Comparison of ENCODE assay signal across 15 cellular contexts in the genomic region with DNA sequence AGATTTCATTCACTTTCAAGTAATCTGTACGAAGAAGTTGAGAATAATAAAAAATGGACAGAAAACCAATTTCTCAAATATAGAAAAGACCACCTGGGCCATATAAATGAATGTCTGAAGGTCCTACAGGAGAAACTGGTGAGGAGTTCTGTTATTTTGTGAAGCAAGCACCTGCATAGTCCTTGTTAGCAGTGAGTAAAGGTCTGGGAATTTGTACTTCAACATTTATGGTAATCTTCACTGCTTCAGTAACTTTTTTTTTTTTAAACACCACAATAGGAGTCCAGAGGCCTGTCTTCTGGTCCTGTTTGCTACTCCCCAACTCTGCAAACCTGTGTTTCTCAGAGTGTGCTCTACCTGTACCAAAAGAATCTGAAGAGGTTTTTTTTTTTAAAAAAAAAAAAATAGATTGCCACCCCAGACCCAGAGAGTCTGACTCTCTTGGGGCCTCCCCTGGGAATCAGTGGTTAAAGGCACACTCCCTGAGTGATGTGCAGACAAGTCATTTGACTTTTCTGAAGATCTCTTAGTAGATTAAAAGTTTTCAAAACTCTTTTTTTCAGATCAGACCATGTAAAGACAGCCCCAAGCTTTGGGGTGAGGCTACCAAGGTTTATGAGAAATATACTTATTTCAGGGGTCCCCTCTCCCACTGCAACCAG. TPM values are rescaled to one million over a fixed set of nuclear protein-coding genes. Genes with fewer than 3 reads are reported as not detected.
DNase-seq lines count a peak whose midpoint lies in the region; ATAC-seq and TF ChIP-seq lines count a peak whose summit lies in the region.
"Had no signal": no experiment of that assay in that cellular context is flagged by ENCODE, and none has a peak within 500 bp of the region (broad histone marks: within the 10 kb centered on the region; RNA-seq: fewer than 3 reads in every experiment).

No MANE protein-coding gene starts in this region.

- H2BK12ac ChIP-seq in H9 (ENCODE audit: insufficient read length, low read depth, low read length): no peak overlapping the region

- H3K9me3 Mint-ChIP-seq in activated B cell treated with CpG ODN at 0.5 μM for 24 hours (no peaks in the 10 kb centered on the region), H9 (no peaks in the 10 kb centered on the region)
- no peaks in the 10 kb centered on the region for H3K9me3 Mint-ChIP-seq in stimulated activated memory B cell treated with anti-CD40 and anti-IgM and Interleukin-4, amounts not matched to agents 10 μg/mL and 1 μg/mL and 100 μg/mL, for 72 hours

- no peak overlapping the region for H3K27ac Mint-ChIP-seq in activated B cell treated with CpG ODN at 0.5 μM for 24 hours
- no peak overlapping the region for H3K27ac Mint-ChIP-seq in stimulated activated memory B cell treated with anti-CD40 and anti-IgM and Interleukin-4, amounts not matched to agents 10 μg/mL and 1 μg/mL and 100 μg/mL, for 72 hours
- H3K27ac Mint-ChIP-seq in H9: no peak overlapping the region

- no peaks in the 10 kb centered on the region for H3K36me3 Mint-ChIP-seq in activated B cell treated with CpG ODN at 0.5 μM for 24 hours (ENCODE audit: low read depth)
- no peaks in the 10 kb centered on the region for H3K36me3 Mint-ChIP-seq in stimulated activated memory B cell treated with anti-CD40 and anti-IgM and Interleukin-4, amounts not matched to agents 10 μg/mL and 1 μg/mL and 100 μg/mL, for 72 hours
- H3K36me3 Mint-ChIP-seq in H9 (ENCODE audit: insufficient read depth in 1 of 3, low read depth in 3 of 3): peaks cover 0 to 4% (median 0%) of the 10 kb centered on the region in 3 experiments; a peak in 1 of 7 replicates

- H3K4me3 ChIP-seq in fibroblast of the aortic adventitia (ENCODE audit: low read depth, low read length): no peak overlapping the region
- H3K4me3 ChIP-seq: suprapubic skin had no signal

- peaks cover 5% of the 10 kb centered on the region for H3K27me3 Mint-ChIP-seq in activated B cell treated with CpG ODN at 0.5 μM for 24 hours
- H3K27me3 Mint-ChIP-seq in stimulated activated memory B cell treated with anti-CD40 and anti-IgM and Interleukin-4, amounts not matched to agents 10 μg/mL and 1 μg/mL and 100 μg/mL, for 72 hours: peaks cover 18% of the 10 kb centered on the region
- H3K27me3 Mint-ChIP-seq in H9 (ENCODE audit: low read depth): no peaks in the 10 kb centered on the region

- no peak overlapping the region for H4K8ac ChIP-seq in H9 (replicated peaks; ENCODE audit: insufficient read length, low read depth, low read length)

- CTCF ChIA-PET in activated B cell treated with CpG ODN at 0.5 μM for 24 hours (lab: Charles Lee): no interaction called here

- H2BK120ac ChIP-seq in H9 (ENCODE audit: low read depth, low read length, poor library complexity, severe bottlenecking): no peak overlapping the region

- H3K79me2 ChIP-seq in H9 (ENCODE audit: insufficient read depth, low read length): no peaks in the 10 kb centered on the region

- no peak overlapping the region for H3K4me2 ChIP-seq in H9 (ENCODE audit: insufficient read depth, insufficient read length, low read length)

- no peak overlapping the region for H2BK20ac ChIP-seq in H9 (ENCODE audit: low read depth, low read length, poor library complexity, severe bottlenecking)

- no peak overlapping the region for H3K18ac ChIP-seq in H9 (ENCODE audit: insufficient read length, low read depth, low read length)

- no peak overlapping the region for H3K4me3 Mint-ChIP-seq in activated B cell treated with CpG ODN at 0.5 μM for 24 hours
- H3K4me3 Mint-ChIP-seq in stimulated activated memory B cell treated with anti-CD40 and anti-IgM and Interleukin-4, amounts not matched to agents 10 μg/mL and 1 μg/mL and 100 μg/mL, for 72 hours: no peak overlapping the region
- H3K4me3 Mint-ChIP-seq in H9: no peak overlapping the region

- no peak overlapping the region for H3K9ac ChIP-seq in H9 (ENCODE audit: extremely low read depth, insufficient read length, low read length)

- WGBS in H9 (ENCODE audit: extremely low coverage, insufficient read length, low lambda C conversion rate): no CpG with 5 or more reads among the region's 1 CpG

- no peak overlapping the region for H4K5ac ChIP-seq in H9 (ENCODE audit: insufficient read length, low read depth, low read length)

- H3T11ph ChIP-seq in H9 (ENCODE audit: low read length): no peak overlapping the region

- no peaks in the 10 kb centered on the region for H3K79me1 ChIP-seq in H9 (ENCODE audit: insufficient read depth, low read depth, low read length, poor library complexity, severe bottlenecking)

- DNase-seq in activated B cell treated with CpG ODN at 0.5 μM for 24 hours: no peak
- DNase-seq in fibroblast of the aortic adventitia (ENCODE audit: low read depth): peak; percentile 21
- DNase-seq in dedifferentiated amniotic fluid mesenchymal stem cell (ENCODE audit: extremely low spot score): no peak
- no peak for DNase-seq in H9
- DNase-seq: activated CD8-positive, alpha-beta memory T cell treated with anti-CD3 and anti-CD28 coated beads, Interleukin-2, amount 50 U/mL, for 48 hours; activated naive CD4-positive, alpha-beta T cell treated with Interleukin-2 at 50 U/mL for 16 hours; C1 segment of cervical spinal cord; effector CD8-positive, alpha-beta T cell; GOT3; SHP77 treated with DMSO at 0.1 percent for 48 hours; T-helper 2 cell had no signal

- POLR2A ChIA-PET in activated B cell treated with CpG ODN at 0.5 μM for 24 hours (lab: Charles Lee): no interaction called here

- no peak overlapping the region for H4K91ac ChIP-seq in H9 (ENCODE audit: insufficient read length, low read depth, low read length)

- H3K4me1 ChIP-seq in H9 (ENCODE audit: insufficient read depth, low read length): no peaks in the 10 kb centered on the region; the same call in 1 of the 2 replicates
- H3K4me1 ChIP-seq: suprapubic skin had no signal

- no peak overlapping the region for H2AFZ ChIP-seq in H9 (ENCODE audit: low read length)

- peaks cover 2% of the 10 kb centered on the region for H3K4me1 Mint-ChIP-seq in activated B cell treated with CpG ODN at 0.5 μM for 24 hours
- H3K4me1 Mint-ChIP-seq in stimulated activated memory B cell treated with anti-CD40 and anti-IgM and Interleukin-4, amounts not matched to agents 10 μg/mL and 1 μg/mL and 100 μg/mL, for 72 hours: peaks cover 10% of the 10 kb centered on the region
- H3K4me1 Mint-ChIP-seq in H9: peaks cover 20 to 34% of the 10 kb centered on the region in 2 experiments

- no peak for TF ChIP-seq CTCF in activated B cell treated with CpG ODN at 0.5 μM for 24 hours (IDR thresholded peaks at IDR 0.05)
- no peak for TF ChIP-seq CTCF in fibroblast of the aortic adventitia (IDR thresholded peaks at IDR 0.05; ENCODE audit: insufficient read depth, low read length)
- no peak for TF ChIP-seq CTCF in H9 (conservative IDR thresholded peaks at IDR 0.05)

- no peak overlapping the region for H2BK15ac ChIP-seq in H9 (ENCODE audit: low read depth, low read length)

- peaks cover under 1% of the 10 kb centered on the region for H3K23me2 ChIP-seq in H9 (ENCODE audit: insufficient read length, low read depth, low read length, poor library complexity, severe bottlenecking)

- no peaks in the 10 kb centered on the region for H4K20me1 ChIP-seq in H9 (ENCODE audit: control insufficient read depth, insufficient read depth, insufficient read length)

- intact Hi-C loops in activated B cell treated with CpG ODN at 0.5 μM for 24 hours (cut with micrococcal nuclease): no loop called here

- ATAC-seq in HG03442 (IDR thresholded peaks at IDR 0.05; ENCODE audit: unreplicated experiment) (peak; percentile 53), activated B cell treated with CpG ODN at 0.5 μM for 24 hours (ENCODE audit: low read depth) (peak; percentile 40), GM21528 (IDR thresholded peaks at IDR 0.05; ENCODE audit: low FRiP score, unreplicated experiment) (no peak)
- peak; percentile 55 for ATAC-seq in stimulated activated memory B cell treated with anti-CD40 and anti-IgM and Interleukin-4, amounts not matched to agents 10 μg/mL and 1 μg/mL and 100 μg/mL, for 72 hours

- H3K27ac ChIP-seq in H9 (ENCODE audit: insufficient read length, low read depth, low read length): no peak overlapping the region
- H3K27ac ChIP-seq: suprapubic skin had no signal

- no peaks in the 10 kb centered on the region for H3K27me3 ChIP-seq in H9 (ENCODE audit: insufficient read depth, low read length)
- H3K27me3 ChIP-seq: suprapubic skin had no signal

- H3K14ac ChIP-seq in H9 (ENCODE audit: insufficient read depth, low read length): no peak overlapping the region

- no peak overlapping the region for H3K4ac ChIP-seq in H9 (ENCODE audit: low read depth, low read length)

- no peak overlapping the region for H3K23ac ChIP-seq in H9 (ENCODE audit: insufficient read length, low read depth, low read length)

- no peak overlapping the region for H2BK5ac ChIP-seq in H9 (ENCODE audit: insufficient read length, low read length)

- no peak overlapping the region for H2AK5ac ChIP-seq in H9 (ENCODE audit: insufficient read length, low read length)

- H3K9me3 ChIP-seq in H9 (ENCODE audit: control insufficient read depth, low read depth, low read length): no peaks in the 10 kb centered on the region
- H3K9me3 ChIP-seq: suprapubic skin had no signal

- H3K56ac ChIP-seq in H9 (ENCODE audit: insufficient read length, low read depth, low read length): no peak overlapping the region

RNA-seq across cellular contexts. Expression of a gene that starts 55.5 kb away (rescaled TPM):
- total RNA-seq in activated B cell treated with CpG ODN at 0.5 μM for 24 hours (not detected in 2 replicates), fibroblast of the aortic adventitia (ENCODE audit: low replicate concordance) (not detected in 2 replicates), H9 (2021) (not detected in 2 replicates)
- total RNA-seq: suprapubic skin had no signal
